1 cellular context compared by ENCODE assay signal in genomic region chr3:25007974-25008658, GRCh38.
TF ChIP-seq lines count a peak whose summit lies in the region.

No MANE protein-coding gene starts in this region.

TF ChIP-seq in HepG2, 621 proteins besides CTCF, POLR2A, EP300 and RAD21 (continued from another document):
- TF ChIP-seq, protein P1, sequence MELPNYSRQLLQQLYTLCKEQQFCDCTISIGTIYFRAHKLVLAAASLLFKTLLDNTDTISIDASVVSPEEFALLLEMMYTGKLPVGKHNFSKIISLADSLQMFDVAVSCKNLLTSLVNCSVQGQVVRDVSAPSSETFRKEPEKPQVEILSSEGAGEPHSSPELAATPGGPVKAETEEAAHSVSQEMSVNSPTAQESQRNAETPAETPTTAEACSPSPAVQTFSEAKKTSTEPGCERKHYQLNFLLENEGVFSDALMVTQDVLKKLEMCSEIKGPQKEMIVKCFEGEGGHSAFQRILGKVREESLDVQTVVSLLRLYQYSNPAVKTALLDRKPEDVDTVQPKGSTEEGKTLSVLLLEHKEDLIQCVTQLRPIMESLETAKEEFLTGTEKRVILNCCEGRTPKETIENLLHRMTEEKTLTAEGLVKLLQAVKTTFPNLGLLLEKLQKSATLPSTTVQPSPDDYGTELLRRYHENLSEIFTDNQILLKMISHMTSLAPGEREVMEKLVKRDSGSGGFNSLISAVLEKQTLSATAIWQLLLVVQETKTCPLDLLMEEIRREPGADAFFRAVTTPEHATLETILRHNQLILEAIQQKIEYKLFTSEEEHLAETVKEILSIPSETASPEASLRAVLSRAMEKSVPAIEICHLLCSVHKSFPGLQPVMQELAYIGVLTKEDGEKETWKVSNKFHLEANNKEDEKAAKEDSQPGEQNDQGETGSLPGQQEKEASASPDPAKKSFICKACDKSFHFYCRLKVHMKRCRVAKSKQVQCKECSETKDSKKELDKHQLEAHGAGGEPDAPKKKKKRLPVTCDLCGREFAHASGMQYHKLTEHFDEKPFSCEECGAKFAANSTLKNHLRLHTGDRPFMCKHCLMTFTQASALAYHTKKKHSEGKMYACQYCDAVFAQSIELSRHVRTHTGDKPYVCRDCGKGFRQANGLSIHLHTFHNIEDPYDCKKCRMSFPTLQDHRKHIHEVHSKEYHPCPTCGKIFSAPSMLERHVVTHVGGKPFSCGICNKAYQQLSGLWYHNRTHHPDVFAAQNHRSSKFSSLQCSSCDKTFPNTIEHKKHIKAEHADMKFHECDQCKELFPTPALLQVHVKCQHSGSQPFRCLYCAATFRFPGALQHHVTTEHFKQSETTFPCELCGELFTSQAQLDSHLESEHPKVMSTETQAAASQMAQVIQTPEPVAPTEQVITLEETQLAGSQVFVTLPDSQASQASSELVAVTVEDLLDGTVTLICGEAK (IDR thresholded peaks at IDR 0.05): no peak
- TF ChIP-seq, protein P1 (CRISPR knock-in tag; IDR thresholded peaks at IDR 0.05): no peak
- no peak for TF ChIP-seq KAT8 (CRISPR knock-in tag; IDR thresholded peaks at IDR 0.05)
- no peak for TF ChIP-seq PCBP2 (optimal IDR thresholded peaks at IDR 0.05; ENCODE audit: low read depth, low read length, poor library complexity, severe bottlenecking)
- no peak for TF ChIP-seq ZNF800 (CRISPR knock-in tag; IDR thresholded peaks at IDR 0.05)
- TF ChIP-seq, protein P2, sequence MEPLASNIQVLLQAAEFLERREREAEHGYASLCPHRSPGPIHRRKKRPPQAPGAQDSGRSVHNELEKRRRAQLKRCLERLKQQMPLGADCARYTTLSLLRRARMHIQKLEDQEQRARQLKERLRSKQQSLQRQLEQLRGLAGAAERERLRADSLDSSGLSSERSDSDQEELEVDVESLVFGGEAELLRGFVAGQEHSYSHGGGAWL (CRISPR knock-in tag; IDR thresholded peaks at IDR 0.05): no peak
- no peak for TF ChIP-seq GATA4 (IDR thresholded peaks at IDR 0.05; ENCODE audit: borderline replicate concordance, low read depth)
- no peak for TF ChIP-seq HOXD1 (CRISPR knock-in tag; IDR thresholded peaks at IDR 0.05)
- no peak for TF ChIP-seq DRAP1 (CRISPR knock-in tag; IDR thresholded peaks at IDR 0.05)
- TF ChIP-seq, protein P3, sequence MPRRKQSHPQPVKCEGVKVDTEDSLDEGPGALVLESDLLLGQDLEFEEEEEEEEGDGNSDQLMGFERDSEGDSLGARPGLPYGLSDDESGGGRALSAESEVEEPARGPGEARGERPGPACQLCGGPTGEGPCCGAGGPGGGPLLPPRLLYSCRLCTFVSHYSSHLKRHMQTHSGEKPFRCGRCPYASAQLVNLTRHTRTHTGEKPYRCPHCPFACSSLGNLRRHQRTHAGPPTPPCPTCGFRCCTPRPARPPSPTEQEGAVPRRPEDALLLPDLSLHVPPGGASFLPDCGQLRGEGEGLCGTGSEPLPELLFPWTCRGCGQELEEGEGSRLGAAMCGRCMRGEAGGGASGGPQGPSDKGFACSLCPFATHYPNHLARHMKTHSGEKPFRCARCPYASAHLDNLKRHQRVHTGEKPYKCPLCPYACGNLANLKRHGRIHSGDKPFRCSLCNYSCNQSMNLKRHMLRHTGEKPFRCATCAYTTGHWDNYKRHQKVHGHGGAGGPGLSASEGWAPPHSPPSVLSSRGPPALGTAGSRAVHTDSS (CRISPR knock-in tag; conservative IDR thresholded peaks at IDR 0.05): no peak
- no peak for TF ChIP-seq GATAD2A (CRISPR knock-in tag; IDR thresholded peaks at IDR 0.05)
- TF ChIP-seq SRF (IDR thresholded peaks at IDR 0.05; ENCODE audit: low read depth, low read length): no peak
- TF ChIP-seq, protein P4, sequence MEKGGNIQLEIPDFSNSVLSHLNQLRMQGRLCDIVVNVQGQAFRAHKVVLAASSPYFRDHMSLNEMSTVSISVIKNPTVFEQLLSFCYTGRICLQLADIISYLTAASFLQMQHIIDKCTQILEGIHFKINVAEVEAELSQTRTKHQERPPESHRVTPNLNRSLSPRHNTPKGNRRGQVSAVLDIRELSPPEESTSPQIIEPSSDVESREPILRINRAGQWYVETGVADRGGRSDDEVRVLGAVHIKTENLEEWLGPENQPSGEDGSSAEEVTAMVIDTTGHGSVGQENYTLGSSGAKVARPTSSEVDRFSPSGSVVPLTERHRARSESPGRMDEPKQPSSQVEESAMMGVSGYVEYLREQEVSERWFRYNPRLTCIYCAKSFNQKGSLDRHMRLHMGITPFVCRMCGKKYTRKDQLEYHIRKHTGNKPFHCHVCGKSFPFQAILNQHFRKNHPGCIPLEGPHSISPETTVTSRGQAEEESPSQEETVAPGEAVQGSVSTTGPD (CRISPR knock-in tag; IDR thresholded peaks at IDR 0.05): no peak
- TF ChIP-seq TP53 (CRISPR knock-in tag; conservative IDR thresholded peaks at IDR 0.05): no peak
